Comparison of ENCODE assay signal across 10 cellular contexts in genomic region chr12:104737682-104738370, GRCh38.
A peak's percentile ranks its signal among the peaks of the same experiment; 100 is the strongest.
DNase-seq lines count a peak whose midpoint lies in the region; ATAC-seq and TF ChIP-seq lines count a peak whose summit lies in the region.
"Had no signal": no experiment of that assay in that cellular context is flagged by ENCODE, and none has a peak within 500 bp of the region (broad histone marks: within the 10 kb centered on the region; RNA-seq: fewer than 3 reads in every experiment).

No MANE protein-coding gene starts in this region.

- no peak for DNase-seq in CD4-positive, alpha-beta memory T cell
- DNase-seq in NCI-H1092 (lab: John Stamatoyannopoulos, UW) (peak; percentile 19), Right ventricle myocardium superior (no peak)
- DNase-seq in stimulated activated CD4-positive, alpha-beta T cell treated with anti-CD3 and anti-CD28 coated beads, Interleukin-4, amount 100 ng/mL, for 4 hours, result no peak
- DNase-seq: activated naive CD4-positive, alpha-beta T cell treated with anti-CD3 and anti-CD28 coated beads, Interleukin-2, amount 50 U/mL, for 16 hours had no signal

- no peaks in the 10 kb centered on the region for H3K27me3 Mint-ChIP-seq in CD4-positive, alpha-beta memory T cell
- H3K27me3 Mint-ChIP-seq in brain (no peaks in the 10 kb centered on the region), nephron (ENCODE audit: low read depth) (peaks cover 9% of the 10 kb centered on the region)

- no peaks in the 10 kb centered on the region for H3K36me3 ChIP-seq in CD4-positive, alpha-beta memory T cell (ENCODE audit: insufficient read depth, low read length)

- H3K4me1 ChIP-seq in CD4-positive, alpha-beta memory T cell (ENCODE audit: insufficient read depth, low read length), result peaks cover 84% of the 10 kb centered on the region

- no peak for ATAC-seq in Right ventricle myocardium superior (ENCODE audit: poor library complexity)
- no peak for ATAC-seq in HG02870 (IDR thresholded peaks at IDR 0.05; ENCODE audit: unreplicated experiment)
- no peak for ATAC-seq in HG03432 (IDR thresholded peaks at IDR 0.05; ENCODE audit: unreplicated experiment)

- peaks cover 0 to 5% of the 10 kb centered on the region in 2 donors for H3K36me3 Mint-ChIP-seq in CD4-positive, alpha-beta memory T cell
- H3K36me3 Mint-ChIP-seq in brain, result no peaks in the 10 kb centered on the region
- no peaks in the 10 kb centered on the region for H3K36me3 Mint-ChIP-seq in nephron (ENCODE audit: low read depth)

- no peaks in the 10 kb centered on the region for H3K27me3 ChIP-seq in CD4-positive, alpha-beta memory T cell (ENCODE audit: insufficient read depth, low read length)

- no peak overlapping the region for H3K27ac ChIP-seq in CD4-positive, alpha-beta memory T cell (ENCODE audit: low read depth, low read length)
- H3K27ac ChIP-seq: VCaP had no signal

- intact Hi-C loops in CD4-positive, alpha-beta memory T cell (cut with micrococcal nuclease), result no loop called here
- intact Hi-C loops in Right ventricle myocardium superior (cut with DNase I), result no loop called here

- no peaks in the 10 kb centered on the region for H3K9me3 ChIP-seq in CD4-positive, alpha-beta memory T cell (ENCODE audit: control insufficient read depth in 1 of 2, low read length in 2 of 2)

- H3K4me3 Mint-ChIP-seq in CD4-positive, alpha-beta memory T cell, result peak overlapping the region in 5 of 8 donors; percentile 13 to 80 (median 63)
- H3K4me3 Mint-ChIP-seq in brain (no peak overlapping the region), nephron (peak overlapping the region in 1 of 3 experiments; percentile 13)

- CTCF ChIA-PET in CD4-positive, alpha-beta memory T cell (lab: Charles Lee; ENCODE audit: partially characterized antibody), result interaction anchor here (1.0 to 1.4 kb wide), 3 partner anchors 12 to 356 kb away, joined by 3 to 5 read pairs (median 5); no protein-coding TSS in a partner anchor

- H3K27ac Mint-ChIP-seq in CD4-positive, alpha-beta memory T cell, result peak overlapping the region; percentile 79 to 92 (median 87)
- peak overlapping the region; percentile 28 to 93 (median 77) for H3K27ac Mint-ChIP-seq in brain
- H3K27ac Mint-ChIP-seq in nephron, result peak overlapping the region; percentile 25 to 85 (median 81)

- H3K9me3 Mint-ChIP-seq in CD4-positive, alpha-beta memory T cell, result no peaks in the 10 kb centered on the region
- no peaks in the 10 kb centered on the region for H3K9me3 Mint-ChIP-seq in brain
- H3K9me3 Mint-ChIP-seq in nephron, result no peaks in the 10 kb centered on the region

- TF ChIP-seq CTCF in brain (conservative IDR thresholded peaks at IDR 0.05), result no peak
- no peak for TF ChIP-seq CTCF in nephron (IDR thresholded peaks at IDR 0.05; ENCODE audit: unreplicated experiment in 3 of 3)

- POLR2A ChIA-PET in CD4-positive, alpha-beta memory T cell (lab: Charles Lee; ENCODE audit: partially characterized antibody), result no interaction called here

- H3K4me3 ChIP-seq in CD4-positive, alpha-beta memory T cell (ENCODE audit: low read length in 2 of 2), result no peak overlapping the region

- H3K4me1 Mint-ChIP-seq in CD4-positive, alpha-beta memory T cell, result peaks cover 71 to 93% (median 79%) of the 10 kb centered on the region in 4 donors
- H3K4me1 Mint-ChIP-seq in brain (peaks cover 88% of the 10 kb centered on the region), nephron (peaks cover 78% of the 10 kb centered on the region)

Comparison
In these comparisons a context has a peak if more than half of its experiments do, and no peak if none do; other contexts are left out.
1. H3K4me3 Mint-ChIP-seq: peak in CD4-positive, alpha-beta memory T cell (5 of 8); none in brain (0 of 5).
2. Peak in every context shown above with its lines, with median percentiles within 50 percentile points of each other: H3K27ac Mint-ChIP-seq.